8 cellular contexts compared by ENCODE assay signal in the genomic region with DNA sequence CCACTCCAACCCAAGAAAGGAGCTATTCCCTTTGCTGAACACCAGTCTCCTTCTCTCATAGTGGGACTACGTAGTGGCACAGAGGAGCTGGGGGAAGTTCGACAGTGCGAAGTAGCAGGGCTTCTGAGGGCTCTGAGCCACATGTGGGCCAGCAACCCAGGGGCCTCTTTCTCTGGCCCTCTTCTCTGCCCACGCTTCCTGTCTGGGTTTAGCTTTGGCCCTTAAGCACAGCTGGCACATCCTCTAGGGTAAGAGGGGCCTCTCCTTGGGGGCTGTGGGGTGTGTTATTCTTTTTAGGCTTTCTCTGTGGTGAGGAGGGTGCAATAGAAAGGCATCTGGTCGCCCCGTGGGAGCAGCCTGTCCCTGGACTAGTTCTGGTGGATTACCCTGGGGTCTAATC.
DNase-seq lines count a peak whose midpoint lies in the region; ATAC-seq and FAIRE-seq lines count a peak whose summit lies in the region.

No MANE protein-coding gene starts in this region.

- ATAC-seq in GM19468 (IDR thresholded peaks at IDR 0.05; ENCODE audit: extremely low read depth, unreplicated experiment) = peak; percentile 70
- peak; percentile 84 for ATAC-seq in HG03280 (IDR thresholded peaks at IDR 0.05; ENCODE audit: unreplicated experiment)

- FAIRE-seq in GM18507 (lab: Jason Lieb, UNC) = peak; percentile 76

- DNase-seq in GM18507 (ENCODE audit: extremely low spot score, insufficient read length, low read depth) (no peak), globus pallidus (ENCODE audit: low spot score) (peak; percentile 2), DMS53 treated with DMSO at 0.1 percent for 48 hours (lab: John Stamatoyannopoulos, UW; ENCODE audit: unreplicated experiment) (no peak), nucleus accumbens (lab: John Stamatoyannopoulos, UW) (no peak), NCI-H128 (lab: John Stamatoyannopoulos, UW; ENCODE audit: unreplicated experiment) (no peak), hepatic stellate cell (ENCODE audit: low spot score) (no peak)
